In genomic region chr1:10386761-10387482, GRCh38 we compare ENCODE assay signal across 16 cellular contexts. TPM values are rescaled to one million over a fixed set of nuclear protein-coding genes. Genes with fewer than 3 reads are reported as not detected.
DNase-seq lines count a peak whose midpoint lies in the region; ATAC-seq, FAIRE-seq and TF ChIP-seq lines count a peak whose summit lies in the region.
"Had no signal": no experiment of that assay in that cellular context is flagged by ENCODE, and none has a peak within 500 bp of the region (broad histone marks: within the 10 kb centered on the region; RNA-seq: fewer than 3 reads in every experiment).

No MANE protein-coding gene starts in this region.

- dilution Hi-C loops in keratinocyte (cut with MboI; ENCODE audit: extremely low pct_ligation_motif_present, low sequenced_read_pairs) = no loop called here

- peak overlapping the region; percentile 58 for H3K4me2 ChIP-seq in BLaER1
- H3K4me2 ChIP-seq in keratinocyte (ENCODE audit: control insufficient read depth, extremely low read depth, insufficient read depth, low read depth, low read length) = peak overlapping the region; percentile 85
- peak overlapping the region; percentile 78 for H3K4me2 ChIP-seq in smooth muscle cell

- peaks cover 12% of the 10 kb centered on the region for H3F3A ChIP-seq in smooth muscle cell (ENCODE audit: low read depth)

- ATAC-seq in HG03045 (IDR thresholded peaks at IDR 0.05; ENCODE audit: unreplicated experiment) = no peak
- ATAC-seq: activated naive CD8-positive, alpha-beta T cell treated with anti-CD3 and anti-CD28 coated beads, Interleukin-2, amount 50 U/mL, for 24 hours had no signal

- no peak for FAIRE-seq in keratinocyte (lab: Jason Lieb, UNC)
- FAIRE-seq: small intestine, urothelium cell line had no signal

- CTCF ChIA-PET in RWPE1 (lab: Yijun Ruan, JAX) = interaction anchor here (0.5 to 1.2 kb wide), 6 partner anchors 9 to 271 kb away, joined by 3 to 4 read pairs (median 3); no protein-coding TSS in a partner anchor

- no peaks in the 10 kb centered on the region for H4K20me1 ChIP-seq in BLaER1
- no peaks in the 10 kb centered on the region for H4K20me1 ChIP-seq in keratinocyte (ENCODE audit: control insufficient read depth, extremely low read depth, insufficient read depth, low read length)
- no peaks in the 10 kb centered on the region for H4K20me1 ChIP-seq in smooth muscle cell (ENCODE audit: low read depth)

- no peaks in the 10 kb centered on the region for H3K79me2 ChIP-seq in keratinocyte (ENCODE audit: control insufficient read depth, insufficient read depth, low read length)
- H3K79me2 ChIP-seq in smooth muscle cell (ENCODE audit: low read depth) = no peaks in the 10 kb centered on the region

- H3K4me3 Mint-ChIP-seq in nephron progenitor cell = no peak overlapping the region
- H3K4me3 Mint-ChIP-seq: activated naive CD8-positive, alpha-beta T cell treated with anti-CD3 and anti-CD28 coated beads, Interleukin-2, amount 50 U/mL, for 24 hours; immature natural killer cell; naive B cell had no signal

- H2AFZ ChIP-seq in keratinocyte (ENCODE audit: control insufficient read depth, low read length) (no peak overlapping the region), smooth muscle cell (ENCODE audit: low read depth) (no peak overlapping the region)

- H3K27me3 ChIP-seq in BLaER1 (no peaks in the 10 kb centered on the region), keratinocyte (ENCODE audit: control insufficient read depth, extremely low read depth, insufficient read depth, low read length) (no peaks in the 10 kb centered on the region), smooth muscle cell (ENCODE audit: low read depth) (no peaks in the 10 kb centered on the region)
- H3K27me3 ChIP-seq: colonic mucosa had no signal

- no peaks in the 10 kb centered on the region for H3K9me3 ChIP-seq in BLaER1
- H3K9me3 ChIP-seq in keratinocyte (ENCODE audit: control insufficient read depth, low read depth, low read length) = no peaks in the 10 kb centered on the region
- no peaks in the 10 kb centered on the region for H3K9me3 ChIP-seq in smooth muscle cell (replicated peaks; ENCODE audit: low read depth)
- H3K9me3 ChIP-seq: colonic mucosa had no signal

- peaks cover 13% of the 10 kb centered on the region for H3K4me1 Mint-ChIP-seq in nephron progenitor cell
- H3K4me1 Mint-ChIP-seq: immature natural killer cell had no signal

- H3K9me1 ChIP-seq in keratinocyte (ENCODE audit: control insufficient read depth, extremely low read depth, insufficient read depth, low read length) = no peaks in the 10 kb centered on the region

- peaks cover 8% of the 10 kb centered on the region for H3K27me3 Mint-ChIP-seq in nephron progenitor cell (ENCODE audit: low read depth, poor library complexity)
- H3K27me3 Mint-ChIP-seq: activated naive CD8-positive, alpha-beta T cell treated with anti-CD3 and anti-CD28 coated beads, Interleukin-2, amount 50 U/mL, for 24 hours; naive B cell had no signal

- no peaks in the 10 kb centered on the region for H3K9me3 Mint-ChIP-seq in nephron progenitor cell
- H3K9me3 Mint-ChIP-seq: activated naive CD8-positive, alpha-beta T cell treated with anti-CD3 and anti-CD28 coated beads, Interleukin-2, amount 50 U/mL, for 24 hours; immature natural killer cell had no signal

- H3K9ac ChIP-seq in BLaER1 = no peak overlapping the region
- H3K9ac ChIP-seq in keratinocyte (ENCODE audit: control insufficient read depth, extremely low read depth, insufficient read depth, low read length) = no peak overlapping the region
- no peak overlapping the region for H3K9ac ChIP-seq in smooth muscle cell (ENCODE audit: low read depth)

- H3K36me3 ChIP-seq in BLaER1 (0 out of 2 replicates have a peak, but pooled peaks cover 5% of the 10 kb centered on the region), keratinocyte (ENCODE audit: control insufficient read depth in 2 of 2, extremely low read depth in 1 of 2, insufficient read depth in 2 of 2, low read length in 2 of 2) (no peaks in the 10 kb centered on the region), smooth muscle cell (ENCODE audit: low read depth) (no peaks in the 10 kb centered on the region)
- H3K36me3 ChIP-seq: colonic mucosa had no signal

- TF ChIP-seq CTCF in RWPE1 (conservative IDR thresholded peaks at IDR 0.05; ENCODE audit: low read depth) (no peak), keratinocyte (optimal IDR thresholded peaks at IDR 0.05 in 1 of 3, IDR thresholded peaks at IDR 0.05 in 1 of 3, conservative IDR thresholded peaks at IDR 0.05 in 1 of 3; ENCODE audit: extremely low read depth in 1 of 3, insufficient read depth in 2 of 3, low read length in 3 of 3) (no peak), smooth muscle cell (IDR thresholded peaks at IDR 0.05; ENCODE audit: borderline replicate concordance, insufficient read depth, poor library complexity, severe bottlenecking) (no peak), nephron progenitor cell (IDR thresholded peaks at IDR 0.05) (no peak)

- 79% methylated on average over 10 of the region's 10 CpGs for WGBS in smooth muscle cell (ENCODE audit: low lambda C conversion rate)

- peaks cover 27% of the 10 kb centered on the region for H3K4me1 ChIP-seq in BLaER1
- peaks cover 14% of the 10 kb centered on the region for H3K4me1 ChIP-seq in keratinocyte (ENCODE audit: control insufficient read depth, extremely low read depth, insufficient read depth, low read length)
- peaks cover 13% of the 10 kb centered on the region for H3K4me1 ChIP-seq in smooth muscle cell (ENCODE audit: low read depth)

- H3K4me3 ChIP-seq in BLaER1 (no peak overlapping the region), keratinocyte (ENCODE audit: control insufficient read depth in 2 of 3, extremely low read depth in 1 of 3, insufficient read depth in 2 of 3, low read depth in 1 of 3, low read length in 3 of 3) (no peak overlapping the region), smooth muscle cell (no peak overlapping the region)
- H3K4me3 ChIP-seq: colonic mucosa had no signal

- no peak overlapping the region for H3K27ac ChIP-seq in BLaER1
- peak overlapping the region; percentile 76 for H3K27ac ChIP-seq in RWPE1
- H3K27ac ChIP-seq in keratinocyte (ENCODE audit: control insufficient read depth, insufficient read depth, low read length) = peak overlapping the region; percentile 82
- H3K27ac ChIP-seq in smooth muscle cell (ENCODE audit: low read depth) = peak overlapping the region; percentile 74

- POLR2A ChIA-PET in RWPE1 (lab: Yijun Ruan, JAX; ENCODE audit: low non-redundant PET) = interaction anchor here (0.6 kb wide), 2 partner anchors 11 to 908 kb away, joined by 4 to 6 read pairs; no protein-coding TSS in a partner anchor

- no peak for DNase-seq in RWPE1 (ENCODE audit: low spot score)
- no peak for DNase-seq in keratinocyte (ENCODE audit: low read depth, low spot score)
- DNase-seq in smooth muscle cell (lab: John Stamatoyannopoulos, UW; ENCODE audit: unreplicated experiment) = no peak
- DNase-seq in T1000 (lab: John Stamatoyannopoulos, UW) = no peak
- DNase-seq in nephron progenitor cell = no peak
- no peak for DNase-seq in hippocampal formation (lab: John Stamatoyannopoulos, UW)
- DNase-seq: activated CD4-positive, alpha-beta T cell treated with anti-CD3 and anti-CD28 coated beads for 1 hour; activated naive CD8-positive, alpha-beta T cell treated with anti-CD3 and anti-CD28 coated beads, Interleukin-2, amount 50 U/mL, for 24 hours; colonic mucosa; immature natural killer cell; naive B cell; T-helper 1 cell had no signal

- H3K27ac Mint-ChIP-seq in nephron progenitor cell = no peak overlapping the region
- H3K27ac Mint-ChIP-seq: activated naive CD8-positive, alpha-beta T cell treated with anti-CD3 and anti-CD28 coated beads, Interleukin-2, amount 50 U/mL, for 24 hours; immature natural killer cell had no signal

- peaks cover 33% of the 10 kb centered on the region for H3K36me3 Mint-ChIP-seq in nephron progenitor cell (ENCODE audit: low read depth)
- H3K36me3 Mint-ChIP-seq: naive B cell had no signal

RNA-seq across cellular contexts. Expression of gene PGD, which starts 11.9 kb away (rescaled TPM):
- 67.2 to 104 TPM (median 79.1 TPM) in 3 replicates for polyA plus RNA-seq in keratinocyte
- 68.5 TPM for polyA plus RNA-seq in keratinocyte (2011; ENCODE audit: low read depth)
- 63.1 and 79.2 TPM in 2 replicates for polyA plus RNA-seq in keratinocyte (2011; cell fraction: cytosol; rRNA removed)
- 76.3 and 82.2 TPM in 2 replicates for polyA plus RNA-seq in keratinocyte (2011; cell fraction: nucleus; rRNA removed)
- 53.6 and 220 TPM in 2 replicates for polyA plus RNA-seq in keratinocyte (2012; ENCODE audit: low replicate concordance)
- 115 to 139 TPM (median 134 TPM) in 3 replicates for polyA minus RNA-seq in keratinocyte
- polyA minus RNA-seq in keratinocyte (2011; cell fraction: cytosol; rRNA and poly(A)+ RNA removed) = 69.6 TPM
- polyA minus RNA-seq in keratinocyte (2011; cell fraction: nucleus; rRNA and poly(A)+ RNA removed) = 37.8 and 47.8 TPM in 2 replicates
- total RNA-seq in smooth muscle cell = 64.7 and 86.1 TPM in 2 replicates
- 117 and 118 TPM in 2 replicates for polyA plus RNA-seq in smooth muscle cell

RNA-seq across cellular contexts. Expression of gene CENPS, which starts 43.3 kb away (rescaled TPM):
- polyA plus RNA-seq in keratinocyte = 4.6 to 13.3 TPM (median 10.3 TPM) in 3 replicates
- polyA plus RNA-seq in keratinocyte (2011; ENCODE audit: low read depth) = 6.6 TPM
- polyA plus RNA-seq in keratinocyte (2011; cell fraction: cytosol; rRNA removed) = 8.5 and 9.2 TPM in 2 replicates
- 2.7 and 4.3 TPM in 2 replicates for polyA plus RNA-seq in keratinocyte (2011; cell fraction: nucleus; rRNA removed)
- polyA plus RNA-seq in keratinocyte (2012; ENCODE audit: low replicate concordance) = 6.8 and 19.8 TPM in 2 replicates
- polyA minus RNA-seq in keratinocyte = 1.6 to 4.4 TPM (median 2.6 TPM) in 3 replicates
- polyA minus RNA-seq in keratinocyte (2011; cell fraction: cytosol; rRNA and poly(A)+ RNA removed) = 4.6 TPM
- polyA minus RNA-seq in keratinocyte (2011; cell fraction: nucleus; rRNA and poly(A)+ RNA removed) = 1.3 and 1.6 TPM in 2 replicates
- total RNA-seq in smooth muscle cell = 7.6 and 102 TPM in 2 replicates
- 15.3 and 16.3 TPM in 2 replicates for polyA plus RNA-seq in smooth muscle cell
